2 cellular contexts compared by ENCODE assay signal in genomic region chr14:24297190-24297964, GRCh38.
TF ChIP-seq lines count a peak whose summit lies in the region.

No MANE protein-coding gene starts in this region.

TF ChIP-seq in IMR-90, 13 proteins besides CTCF, POLR2A, EP300 and RAD21:
- TF ChIP-seq BHLHE40 (IDR thresholded peaks at IDR 0.05; ENCODE audit: low read depth, low read length) (no peak), RFX5 (IDR thresholded peaks at IDR 0.05; ENCODE audit: low read depth, low read length) (no peak), CEBPB (IDR thresholded peaks at IDR 0.05; ENCODE audit: low read depth, low read length) (no peak), CHD1 (IDR thresholded peaks at IDR 0.05; ENCODE audit: low read depth, low read length) (no peak), USF2 (IDR thresholded peaks at IDR 0.05; ENCODE audit: low read depth, low read length) (no peak), SMC3 (IDR thresholded peaks at IDR 0.05; ENCODE audit: low read depth, low read length) (0 out of 2 replicates have a peak, but pooled peaks have one; percentile 18), MXI1 (IDR thresholded peaks at IDR 0.05; ENCODE audit: borderline replicate concordance, low read depth, low read length) (no peak), NFE2L2 (IDR thresholded peaks at IDR 0.05; ENCODE audit: low read depth, low read length) (no peak)
TF ChIP-seq in IMR-90: peak in this region for 1.

TF ChIP-seq in WTC11, 78 proteins besides CTCF, POLR2A, EP300 and RAD21:
- no peak for TF ChIP-seq ZNF416 (CRISPR knock-in tag; IDR thresholded peaks at IDR 0.05)
TF ChIP-seq in WTC11: peak in this region for 0.
